Comparison of ENCODE assay signal across 19 cellular contexts in the genomic region with DNA sequence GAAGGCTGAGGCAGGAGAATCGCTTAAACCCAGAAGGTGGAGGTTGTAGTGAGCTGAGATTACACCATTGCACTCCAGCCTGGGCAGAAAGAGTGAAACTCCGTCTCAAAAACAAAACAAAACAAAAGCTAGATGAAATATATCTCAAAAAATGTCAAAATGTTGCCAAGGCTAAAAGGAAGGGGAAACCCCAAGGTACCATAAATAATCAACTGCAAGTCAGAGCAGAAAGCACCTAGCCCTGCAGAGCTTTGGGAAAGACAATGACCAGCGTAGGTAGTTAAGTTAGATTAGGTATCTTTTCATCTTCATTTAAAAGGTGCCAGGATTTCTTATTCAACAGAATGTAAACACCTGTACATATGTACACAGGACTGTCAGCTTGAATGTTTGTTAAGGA. TPM values are rescaled to one million over a fixed set of nuclear protein-coding genes. Genes with fewer than 3 reads are reported as not detected.
DNase-seq lines count a peak whose midpoint lies in the region; ATAC-seq and TF ChIP-seq lines count a peak whose summit lies in the region.
"Had no signal": no experiment of that assay in that cellular context is flagged by ENCODE, and none has a peak within 500 bp of the region (broad histone marks: within the 10 kb centered on the region; RNA-seq: fewer than 3 reads in every experiment).

No MANE protein-coding gene starts in this region.

- ATAC-seq in GM18909 (IDR thresholded peaks at IDR 0.05; ENCODE audit: poor library complexity, unreplicated experiment) (peak; percentile 44), HG03342 (IDR thresholded peaks at IDR 0.05; ENCODE audit: unreplicated experiment) (peak; percentile 48), esophagus mucosa (peak; percentile 35), upper lobe of right lung (no peak), SK-N-SH treated with all-trans-retinoic acid at 6 μM for 48 hours (no peak)
- ATAC-seq: HCT116, left lobe of liver, mucosa of descending colon had no signal

- H3K27ac ChIP-seq in adrenal gland (no peak overlapping the region), upper lobe of right lung (no peak overlapping the region)
- H3K27ac ChIP-seq: C4-2B, esophagus squamous epithelium had no signal

- DNase-seq in GM10248 (ENCODE audit: extremely low spot score) (peak; percentile 37), adrenal gland (no peak), upper lobe of right lung (no peak), NCI-H2081 (lab: John Stamatoyannopoulos, UW) (no peak)
- DNase-seq: anterior cingulate cortex; central memory CD4-positive, alpha-beta T cell; esophagus squamous epithelium; glutamatergic neuron; mucosa of descending colon; NCI-H1105; retina; Right ventricle myocardium superior had no signal

- CTCF ChIA-PET in GM10248 (lab: Yijun Ruan, JAX): interaction anchor here (1.2 to 2.2 kb wide), 6 partner anchors 8 to 260 kb away, joined by 3 to 8 read pairs (median 6); partner anchors contain the start of gene AKIRIN2

- intact Hi-C loops in adrenal gland (cut with DNase I): no loop called here
- intact Hi-C loops in upper lobe of right lung (cut with DNase I): no loop called here

- POLR2A ChIA-PET in GM10248 (lab: Yijun Ruan, JAX): no interaction called here

- H3K27me3 ChIP-seq in adrenal gland: no peaks in the 10 kb centered on the region
- H3K27me3 ChIP-seq in upper lobe of right lung: no peaks in the 10 kb centered on the region
- H3K27me3 ChIP-seq: esophagus squamous epithelium had no signal

- WGBS in adrenal gland, 4 donors: 60 to 66% (median 61%) methylated on average over 3 of the region's 3 CpGs

- no peak for TF ChIP-seq POLR2A in adrenal gland (IDR thresholded peaks at IDR 0.05)

- no peaks in the 10 kb centered on the region for H3K9me3 ChIP-seq in adrenal gland (replicated peaks in 1 of 3)
- H3K9me3 ChIP-seq in upper lobe of right lung: no peaks in the 10 kb centered on the region
- H3K9me3 ChIP-seq: esophagus squamous epithelium, mucosa of descending colon had no signal

- H3K36me3 ChIP-seq in adrenal gland (replicated peaks in 1 of 2) (peaks cover 0 to 8% of the 10 kb centered on the region in 2 donors), upper lobe of right lung (peaks cover 26% of the 10 kb centered on the region)

- H3K4me3 ChIP-seq in adrenal gland (no peak overlapping the region), upper lobe of right lung (no peak overlapping the region)
- H3K4me3 ChIP-seq: esophagus squamous epithelium, mucosa of descending colon had no signal

- TF ChIP-seq CTCF in GM10248 (IDR thresholded peaks at IDR 0.05; ENCODE audit: control extremely low read depth, extremely low read depth, low read depth, missing control alignments): no peak
- TF ChIP-seq CTCF in adrenal gland (IDR thresholded peaks at IDR 0.05): no peak
- TF ChIP-seq CTCF in upper lobe of right lung (IDR thresholded peaks at IDR 0.05): no peak

- peaks cover 0 to 9% of the 10 kb centered on the region in 2 donors for H3K4me1 ChIP-seq in adrenal gland (replicated peaks in 1 of 2)
- no peaks in the 10 kb centered on the region for H3K4me1 ChIP-seq in upper lobe of right lung
- H3K4me1 ChIP-seq: esophagus squamous epithelium had no signal

TF ChIP-seq in SK-N-SH treated with all-trans-retinoic acid at 6 μM for 48 hours, 23 proteins besides CTCF, POLR2A, EP300 and RAD21:
- TF ChIP-seq PPARA (CRISPR knock-in tag; IDR thresholded peaks at IDR 0.05; ENCODE audit: borderline replicate concordance) (no peak), RARB (CRISPR knock-in tag; IDR thresholded peaks at IDR 0.05) (no peak), CREB5 (CRISPR knock-in tag; IDR thresholded peaks at IDR 0.05; ENCODE audit: low read depth) (no peak), ZNF8 (CRISPR knock-in tag; IDR thresholded peaks at IDR 0.05) (no peak), GLIS3 (CRISPR knock-in tag; IDR thresholded peaks at IDR 0.05) (no peak), SNAI2 (CRISPR knock-in tag; IDR thresholded peaks at IDR 0.05) (no peak), ZNF565 (CRISPR knock-in tag; conservative IDR thresholded peaks at IDR 0.05; ENCODE audit: low read depth) (no peak), ZFP3 (CRISPR knock-in tag; IDR thresholded peaks at IDR 0.05) (no peak), ESRRG (CRISPR knock-in tag; IDR thresholded peaks at IDR 0.05) (no peak)
- TF ChIP-seq, protein P1, sequence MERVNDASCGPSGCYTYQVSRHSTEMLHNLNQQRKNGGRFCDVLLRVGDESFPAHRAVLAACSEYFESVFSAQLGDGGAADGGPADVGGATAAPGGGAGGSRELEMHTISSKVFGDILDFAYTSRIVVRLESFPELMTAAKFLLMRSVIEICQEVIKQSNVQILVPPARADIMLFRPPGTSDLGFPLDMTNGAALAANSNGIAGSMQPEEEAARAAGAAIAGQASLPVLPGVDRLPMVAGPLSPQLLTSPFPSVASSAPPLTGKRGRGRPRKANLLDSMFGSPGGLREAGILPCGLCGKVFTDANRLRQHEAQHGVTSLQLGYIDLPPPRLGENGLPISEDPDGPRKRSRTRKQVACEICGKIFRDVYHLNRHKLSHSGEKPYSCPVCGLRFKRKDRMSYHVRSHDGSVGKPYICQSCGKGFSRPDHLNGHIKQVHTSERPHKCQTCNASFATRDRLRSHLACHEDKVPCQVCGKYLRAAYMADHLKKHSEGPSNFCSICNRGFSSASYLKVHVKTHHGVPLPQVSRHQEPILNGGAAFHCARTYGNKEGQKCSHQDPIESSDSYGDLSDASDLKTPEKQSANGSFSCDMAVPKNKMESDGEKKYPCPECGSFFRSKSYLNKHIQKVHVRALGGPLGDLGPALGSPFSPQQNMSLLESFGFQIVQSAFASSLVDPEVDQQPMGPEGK (CRISPR knock-in tag; IDR thresholded peaks at IDR 0.05; ENCODE audit: borderline replicate concordance): no peak

RNA-seq across cellular contexts. Expression of gene AKIRIN2, which starts 33.0 kb away (rescaled TPM):
- total RNA-seq in esophagus mucosa (47.7 TPM), adrenal gland (10 to 100 TPM; 23.9 to 70.2 (median 55.5) TPM), upper lobe of right lung (56.6 TPM)
- 10 to 100 TPM; 22.8 to 60.0 (median 31.1) TPM for polyA plus RNA-seq in adrenal gland

Comparison
In these comparisons a context has a peak if more than half of its experiments do, and no peak if none do; other contexts are left out.
1. ATAC-seq: peak in GM18909 (single experiment), HG03342 (single experiment) and esophagus mucosa (single experiment); none in upper lobe of right lung (single experiment) and SK-N-SH treated with all-trans-retinoic acid at 6 μM for 48 hours (single experiment).